ENCODE assay signal across 8 cellular contexts in genomic region chr11:107799245-107799859, GRCh38. TPM values are rescaled to one million over a fixed set of nuclear protein-coding genes. Genes with fewer than 3 reads are reported as not detected.
DNase-seq lines count a peak whose midpoint lies in the region; ATAC-seq and TF ChIP-seq lines count a peak whose summit lies in the region.

No MANE protein-coding gene starts in this region.

- TF ChIP-seq CTCF in GM12801 (IDR thresholded peaks at IDR 0.05; ENCODE audit: extremely low read depth, insufficient read length): peak; percentile 62
- peak; percentile 93 for TF ChIP-seq CTCF in MM.1S (IDR thresholded peaks at IDR 0.05; ENCODE audit: low read length)
- peak; percentile 59 to 95 (median 94) for TF ChIP-seq CTCF in ascending aorta (IDR thresholded peaks at IDR 0.05)

- no peak overlapping the region for H3K9ac ChIP-seq in MM.1S (ENCODE audit: low read length)

- peak; percentile 49 for DNase-seq in H4 (ENCODE audit: low spot score)
- peak; percentile 70 for DNase-seq in MM.1S
- DNase-seq in T-helper 17 cell: peak; percentile 20 to 45 (median 35)
- DNase-seq in ascending aorta (ENCODE audit: low spot score in 2 of 2): peak; percentile 30 to 91
- DNase-seq in hippocampal formation (lab: John Stamatoyannopoulos, UW): peak; percentile 19 to 36
- peak; percentile 32 for DNase-seq in smooth muscle cell of the brain vasculature (ENCODE audit: low read depth, low spot score)

- no peaks in the 10 kb centered on the region for H3K79me2 ChIP-seq in MM.1S (ENCODE audit: low read length)

- no peak overlapping the region for H2AFZ ChIP-seq in MM.1S (ENCODE audit: low read length)

- H3F3A ChIP-seq in MM.1S (ENCODE audit: insufficient read depth, low read length): no peaks in the 10 kb centered on the region

- no peak overlapping the region for H3K4me3 Mint-ChIP-seq in T-helper 17 cell
- H3K4me3 Mint-ChIP-seq in stimulated activated memory B cell treated with anti-CD40 and anti-IgM and Interleukin-4, amounts not matched to agents 10 μg/mL and 1 μg/mL and 100 μg/mL, for 72 hours: no peak overlapping the region

- no peaks in the 10 kb centered on the region for H3K4me1 Mint-ChIP-seq in T-helper 17 cell
- no peaks in the 10 kb centered on the region for H3K4me1 Mint-ChIP-seq in stimulated activated memory B cell treated with anti-CD40 and anti-IgM and Interleukin-4, amounts not matched to agents 10 μg/mL and 1 μg/mL and 100 μg/mL, for 72 hours

- no peaks in the 10 kb centered on the region for H3K4me1 ChIP-seq in MM.1S (ENCODE audit: low read length)
- peaks cover 4 to 10% of the 10 kb centered on the region in 2 donors for H3K4me1 ChIP-seq in ascending aorta

- H3K4me3 ChIP-seq in MM.1S (ENCODE audit: low read length) (no peak overlapping the region), ascending aorta (no peak overlapping the region)

- H3K27ac ChIP-seq in MM.1S (ENCODE audit: low read length) (no peak overlapping the region), ascending aorta (peak overlapping the region; percentile 67 to 86)

- H3K4me2 ChIP-seq in MM.1S (ENCODE audit: low read depth, low read length): no peak overlapping the region

- H3K36me3 ChIP-seq in MM.1S (replicated peaks; ENCODE audit: insufficient read depth, low read length): peaks cover 3% of the 10 kb centered on the region; the same call in 1 of the 2 replicates
- H3K36me3 ChIP-seq in ascending aorta: peaks cover 0 to 11% of the 10 kb centered on the region in 2 donors

- intact Hi-C loops in ascending aorta (cut with DNase I): loop anchor here (5.0 to 10.0 kb wide), 3 partner anchors 43 to 235 kb away; partner anchors contain the start of genes ALKBH8 and SLC35F2

- H4K20me1 ChIP-seq in MM.1S (ENCODE audit: insufficient read depth, low read length): no peaks in the 10 kb centered on the region

- H3K9me3 ChIP-seq in MM.1S (replicated peaks; ENCODE audit: insufficient read depth, low read length) (no peaks in the 10 kb centered on the region), T-helper 17 cell (ENCODE audit: control insufficient read depth, low read length, poor library complexity, severe bottlenecking) (no peaks in the 10 kb centered on the region), ascending aorta (peaks cover 0 to 8% of the 10 kb centered on the region in 2 donors)

- H3K27ac Mint-ChIP-seq in T-helper 17 cell: no peak overlapping the region
- no peak overlapping the region for H3K27ac Mint-ChIP-seq in stimulated activated memory B cell treated with anti-CD40 and anti-IgM and Interleukin-4, amounts not matched to agents 10 μg/mL and 1 μg/mL and 100 μg/mL, for 72 hours

- no peaks in the 10 kb centered on the region for H3K9me3 Mint-ChIP-seq in stimulated activated memory B cell treated with anti-CD40 and anti-IgM and Interleukin-4, amounts not matched to agents 10 μg/mL and 1 μg/mL and 100 μg/mL, for 72 hours

- no peaks in the 10 kb centered on the region for H3K9me2 ChIP-seq in MM.1S (replicated peaks; ENCODE audit: insufficient read depth, low read length)

- peak; percentile 71 for ATAC-seq in T-helper 17 cell
- no peak for ATAC-seq in stimulated activated memory B cell treated with anti-CD40 and anti-IgM and Interleukin-4, amounts not matched to agents 10 μg/mL and 1 μg/mL and 100 μg/mL, for 72 hours

- no peaks in the 10 kb centered on the region for H3K27me3 Mint-ChIP-seq in T-helper 17 cell
- H3K27me3 Mint-ChIP-seq in stimulated activated memory B cell treated with anti-CD40 and anti-IgM and Interleukin-4, amounts not matched to agents 10 μg/mL and 1 μg/mL and 100 μg/mL, for 72 hours: no peaks in the 10 kb centered on the region

- H3K27me3 ChIP-seq in MM.1S (replicated peaks; ENCODE audit: insufficient read depth, low read length) (no peaks in the 10 kb centered on the region), ascending aorta (no peaks in the 10 kb centered on the region)

- peaks cover 5% of the 10 kb centered on the region for H3K36me3 Mint-ChIP-seq in T-helper 17 cell (ENCODE audit: low read depth)
- peaks cover 68% of the 10 kb centered on the region for H3K36me3 Mint-ChIP-seq in stimulated activated memory B cell treated with anti-CD40 and anti-IgM and Interleukin-4, amounts not matched to agents 10 μg/mL and 1 μg/mL and 100 μg/mL, for 72 hours

RNA-seq across cellular contexts. Expression of gene SLC35F2, which starts 59.2 kb away (rescaled TPM):
- total RNA-seq in H4 (2014; rRNA removed; shearing (Covaris generic)): 32.3 and 33.1 TPM in 2 replicates
- 1 to 10 TPM; 7.3 to 9.1 TPM for total RNA-seq in T-helper 17 cell
- 5.4 TPM for total RNA-seq in ascending aorta
